16 cellular contexts compared by ENCODE assay signal in the genomic region with DNA sequence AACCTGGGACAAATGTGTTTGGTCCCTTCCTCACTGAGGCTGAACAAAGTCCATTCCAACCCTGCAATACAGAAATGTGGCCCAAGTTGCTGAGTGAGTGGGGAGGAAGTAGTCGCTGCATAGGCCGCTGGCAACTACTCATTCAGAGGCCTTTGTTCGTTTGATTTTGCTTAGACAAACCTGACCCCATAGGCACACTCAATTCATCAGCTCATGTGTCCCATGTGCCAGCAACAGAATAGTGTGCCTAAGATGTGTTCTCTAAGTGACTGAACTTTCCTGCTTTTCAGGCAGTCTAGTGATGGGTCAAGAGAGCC.
"Had no signal": no experiment of that assay in that cellular context is flagged by ENCODE, and none has a peak within 500 bp of the region (broad histone marks: within the 10 kb centered on the region; RNA-seq: fewer than 3 reads in every experiment).

No MANE protein-coding gene starts in this region.

- H3K4me3 ChIP-seq: left ventricle myocardium inferior, lower lobe of right lung, psoas muscle, skin epidermis had no signal

- H3K27me3 Mint-ChIP-seq: dendritic cell treated with granulocyte-macrophage colony-stimulating factor and Interleukin-4, amounts not matched to agents 40 ng/mL and 50 ng/mL, for 4 days; memory B cell had no signal

- H3K9me3 Mint-ChIP-seq: dendritic cell treated with granulocyte-macrophage colony-stimulating factor and Interleukin-4, amounts not matched to agents 40 ng/mL and 50 ng/mL, for 4 days; endodermal cell; memory B cell; mesothelial cell of epicardium had no signal

- H3K4me1 ChIP-seq: foreskin keratinocyte, psoas muscle had no signal

- ATAC-seq: foreskin keratinocyte, left cardiac atrium, lower lobe of right lung, psoas muscle, sciatic nerve had no signal

- DNase-seq: endodermal cell; foreskin keratinocyte; kidney; left cardiac atrium; left ventricle myocardium inferior; lower lobe of right lung; psoas muscle; retina; stimulated activated naive CD4-positive, alpha-beta T cell treated with Interleukin-2 at 50 U/mL for 16 hours; trophoblast cell had no signal

- H3K9me3 ChIP-seq: left ventricle myocardium inferior, lower lobe of right lung, neutrophil, psoas muscle had no signal

- H3K27ac ChIP-seq: foreskin keratinocyte, left ventricle myocardium inferior, lower lobe of right lung, neutrophil, psoas muscle, skin epidermis had no signal

- H3K27me3 ChIP-seq: foreskin keratinocyte, neutrophil had no signal

- H3K27ac Mint-ChIP-seq: dendritic cell treated with granulocyte-macrophage colony-stimulating factor and Interleukin-4, amounts not matched to agents 40 ng/mL and 50 ng/mL, for 4 days; memory B cell; mesothelial cell of epicardium had no signal

- H3K4me3 Mint-ChIP-seq: dendritic cell treated with granulocyte-macrophage colony-stimulating factor and Interleukin-4, amounts not matched to agents 40 ng/mL and 50 ng/mL, for 4 days; endodermal cell; memory B cell; mesothelial cell of epicardium had no signal
